Comparison of ENCODE assay signal across 27 cellular contexts in genomic region chr5:136425914-136426313, GRCh38.
"Had no signal": no experiment of that assay in that cellular context is flagged by ENCODE, and none has a peak within 500 bp of the region (broad histone marks: within the 10 kb centered on the region; RNA-seq: fewer than 3 reads in every experiment).

No MANE protein-coding gene starts in this region.

- H3K27me3 ChIP-seq: adrenal gland, ascending aorta, esophagus squamous epithelium, gastroesophageal sphincter, heart left ventricle, upper lobe of left lung had no signal

- H3K27me3 Mint-ChIP-seq: activated CD4-positive, alpha-beta T cell treated with anti-CD3 and anti-CD28 coated beads, Interleukin-2, amount 10 ng/mL, durations not matched to agents 7 days and 5 days; activated naive CD8-positive, alpha-beta T cell; activated T-cell treated with anti-CD3 and anti-CD28 coated beads, Interleukin-2, amount 50 U/mL, for 24 hours; memory B cell; T-helper 17 cell had no signal

- H3K4me1 Mint-ChIP-seq: activated CD4-positive, alpha-beta T cell treated with anti-CD3 and anti-CD28 coated beads, Interleukin-2, amount 10 ng/mL, durations not matched to agents 7 days and 5 days; memory B cell; T-helper 17 cell had no signal

- H3K9me3 ChIP-seq: adrenal gland, ascending aorta, esophagus squamous epithelium, gastroesophageal sphincter, heart left ventricle, thoracic aorta, upper lobe of left lung had no signal

- H3K9me3 Mint-ChIP-seq: activated CD4-positive, alpha-beta T cell treated with anti-CD3 and anti-CD28 coated beads, Interleukin-2, amount 10 ng/mL, durations not matched to agents 7 days and 5 days; activated T-helper 2 cell treated with anti-CD3 and anti-CD28 coated beads, Interferon-gamma antibody, Interleukin-2, Interleukin-4, amounts not matched to agents 10 μg/mL and 5 μg/mL and 100 μg/mL, durations not matched to agents 14 hours and 24 hours and 36 hours; memory B cell; nephron progenitor cell had no signal

- H3K4me3 ChIP-seq: adrenal gland, ascending aorta, esophagus squamous epithelium, gastroesophageal sphincter, heart left ventricle, thoracic aorta, upper lobe of left lung had no signal

- H3K79me2 ChIP-seq: parathyroid adenoma had no signal

- H3K27ac ChIP-seq: adrenal gland, ascending aorta, esophagus squamous epithelium, gastroesophageal sphincter, heart left ventricle, parathyroid adenoma, thoracic aorta, upper lobe of left lung, VCaP had no signal

- H3K36me3 ChIP-seq: adrenal gland, ascending aorta, esophagus squamous epithelium, gastroesophageal sphincter, heart left ventricle, thoracic aorta, upper lobe of left lung had no signal

- H3K27ac Mint-ChIP-seq: activated CD4-positive, alpha-beta T cell treated with anti-CD3 and anti-CD28 coated beads, Interleukin-2, amount 10 ng/mL, durations not matched to agents 7 days and 5 days; activated naive CD8-positive, alpha-beta T cell; activated T-cell treated with anti-CD3 and anti-CD28 coated beads, Interleukin-2, amount 50 U/mL, for 24 hours; activated T-helper 2 cell treated with anti-CD3 and anti-CD28 coated beads, Interferon-gamma antibody, Interleukin-2, Interleukin-4, amounts not matched to agents 10 μg/mL and 5 μg/mL and 100 μg/mL, durations not matched to agents 14 hours and 24 hours and 36 hours; memory B cell; nephron progenitor cell; T-helper 17 cell had no signal

- H3K9ac ChIP-seq: parathyroid adenoma had no signal

- DNase-seq: activated CD4-positive, alpha-beta T cell treated with anti-CD3 and anti-CD28 coated beads, Interleukin-2, amount 10 ng/mL, durations not matched to agents 7 days and 5 days; activated naive CD4-positive, alpha-beta T cell; activated T-cell treated with anti-CD3 and anti-CD28 coated beads, Interleukin-2, amount 50 U/mL, for 24 hours; adrenal gland; central memory CD4-positive, alpha-beta T cell; dermis blood vessel endothelial cell; effector CD8-positive, alpha-beta T cell; esophagus squamous epithelium; heart left ventricle; islet precursor cell; left colon; nephron progenitor cell; stimulated activated CD4-positive, alpha-beta T cell treated with anti-CD3 and anti-CD28 coated beads, Interleukin-2, amount 100 ng/mL, for 48 hours; stimulated activated CD8-positive, alpha-beta memory T cell treated with anti-CD3 and anti-CD28 coated beads, Interleukin-4, amount 100 ng/mL, for 48 hours; stimulated activated naive CD4-positive, alpha-beta T cell; SW 1271; T-helper 17 cell; upper lobe of left lung had no signal

- H3K36me3 Mint-ChIP-seq: activated naive CD8-positive, alpha-beta T cell; memory B cell had no signal

- H2AFZ ChIP-seq: parathyroid adenoma had no signal

- H3K4me3 Mint-ChIP-seq: activated CD4-positive, alpha-beta T cell treated with anti-CD3 and anti-CD28 coated beads, Interleukin-2, amount 10 ng/mL, durations not matched to agents 7 days and 5 days; activated naive CD8-positive, alpha-beta T cell; activated T-cell treated with anti-CD3 and anti-CD28 coated beads, Interleukin-2, amount 50 U/mL, for 24 hours; memory B cell; nephron progenitor cell; T-helper 17 cell had no signal

- H3K4me1 ChIP-seq: adrenal gland, ascending aorta, esophagus squamous epithelium, gastroesophageal sphincter, heart left ventricle, parathyroid adenoma, upper lobe of left lung had no signal

- ATAC-seq: activated CD4-positive, CD25-positive, alpha-beta regulatory T cell treated with anti-CD3 and anti-CD28 coated beads, Interleukin-2, amount 50 U/mL, for 24 hours; gastroesophageal sphincter; heart left ventricle; left colon; T-helper 17 cell had no signal
